Comparison of ENCODE assay signal across 20 cellular contexts in genomic region chr7:146709628-146710027, GRCh38.
"Had no signal": no experiment of that assay in that cellular context is flagged by ENCODE, and none has a peak within 500 bp of the region (broad histone marks: within the 10 kb centered on the region; RNA-seq: fewer than 3 reads in every experiment).

No MANE protein-coding gene starts in this region.

- ATAC-seq: effector memory CD8-positive, alpha-beta T cell; heart right ventricle; left colon; natural killer cell treated with Interleukin-12 subunit alpha and Interleukin-12 subunit beta and Interleukin-15 and Interleukin-18, amount 100 ng/mL, for 72 hours; psoas muscle; right cardiac atrium; stimulated activated naive B cell treated with anti-CD40 and anti-IgM and Interleukin-4, amounts not matched to agents 10 μg/mL and 1 μg/mL and 100 μg/mL, for 72 hours had no signal

- DNase-seq: cortex of kidney; effector memory CD8-positive, alpha-beta T cell; erythroblast; esophagus squamous epithelium; foreskin melanocyte; glutamatergic neuron; heart right ventricle; hypothalamus; immature natural killer cell; islet precursor cell; kidney glomerular epithelial cell; left colon; naive B cell; psoas muscle; stimulated activated CD4-positive, alpha-beta T cell treated with anti-CD3 and anti-CD28 coated beads, Interleukin-15, amount 100 ng/mL, for 24 hours; stimulated activated CD4-positive, alpha-beta T cell treated with anti-CD3 and anti-CD28 coated beads, Interleukin-2, amount 100 ng/mL, for 48 hours; stimulated activated naive B cell treated with anti-CD40 and anti-IgM and Interleukin-4, amounts not matched to agents 10 μg/mL and 1 μg/mL and 100 μg/mL, for 72 hours; upper lobe of left lung had no signal
